ENCODE assay signal across 8 cellular contexts in the genomic region with DNA sequence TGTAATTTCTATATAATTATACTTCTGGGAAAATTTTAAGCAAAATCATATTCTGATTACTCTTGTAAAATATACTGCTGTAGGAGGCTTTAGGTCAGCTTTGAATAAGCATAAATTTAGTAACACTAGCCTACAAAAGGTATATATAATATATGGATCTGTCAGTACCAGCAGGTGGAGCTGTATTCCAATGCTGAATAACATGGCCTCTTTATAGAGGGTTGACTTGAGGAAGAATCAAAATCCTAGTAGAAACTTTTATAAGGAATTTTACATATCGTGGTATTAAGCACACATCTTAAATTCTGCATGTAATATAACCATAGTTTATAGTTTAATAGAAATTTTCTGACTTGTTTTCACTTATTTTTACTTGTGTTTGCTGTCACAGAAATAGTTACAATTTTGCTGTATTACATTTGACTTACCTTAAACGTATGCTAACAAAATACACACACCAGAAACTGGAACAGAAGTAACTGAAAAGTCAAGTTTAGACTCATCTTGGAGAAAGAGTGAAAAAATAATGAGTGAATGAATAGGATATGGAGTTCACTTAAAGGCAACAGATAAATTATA.
DNase-seq lines count a peak whose midpoint lies in the region; ATAC-seq and TF ChIP-seq lines count a peak whose summit lies in the region.

No MANE protein-coding gene starts in this region.

- ATAC-seq in activated CD4-positive, alpha-beta T cell treated with anti-CD3 and anti-CD28 coated beads for 36 hours = peak; percentile 60
- peak; percentile 53 for ATAC-seq in HG02981 (IDR thresholded peaks at IDR 0.05; ENCODE audit: unreplicated experiment)
- ATAC-seq in mucosa of descending colon = peak; percentile 68
- ATAC-seq in gastrocnemius medialis = no peak
- ATAC-seq in HG03139 (IDR thresholded peaks at IDR 0.05; ENCODE audit: unreplicated experiment) = no peak

- no peak overlapping the region for H3K4me3 ChIP-seq in cardiac fibroblast (replicated peaks in 1 of 2; ENCODE audit: low read depth in 2 of 2, low read length in 2 of 2)
- H3K4me3 ChIP-seq in mucosa of descending colon = no peak overlapping the region
- H3K4me3 ChIP-seq in gastrocnemius medialis = no peak overlapping the region

- H3K9me3 ChIP-seq in mucosa of descending colon (no peaks in the 10 kb centered on the region), gastrocnemius medialis (no peaks in the 10 kb centered on the region)

- H3K9me3 Mint-ChIP-seq in activated CD4-positive, alpha-beta T cell treated with anti-CD3 and anti-CD28 coated beads for 36 hours (ENCODE audit: low read depth) = no peaks in the 10 kb centered on the region

- H3K36me3 Mint-ChIP-seq in activated CD4-positive, alpha-beta T cell treated with anti-CD3 and anti-CD28 coated beads for 36 hours (ENCODE audit: low read depth) = no peaks in the 10 kb centered on the region

- H3K36me3 ChIP-seq in mucosa of descending colon (ENCODE audit: low read depth) (no peaks in the 10 kb centered on the region), gastrocnemius medialis (no peaks in the 10 kb centered on the region)

- TF ChIP-seq CTCF in cardiac fibroblast (IDR thresholded peaks at IDR 0.05; ENCODE audit: low read depth, low read length) (peak; percentile 61), mucosa of descending colon (IDR thresholded peaks at IDR 0.05) (no peak), gastrocnemius medialis (IDR thresholded peaks at IDR 0.05 in 4 of 5, conservative IDR thresholded peaks at IDR 0.05 in 1 of 5) (peak in 2 of 5 experiments; percentile 40 to 50)

- H3K27ac Mint-ChIP-seq in activated CD4-positive, alpha-beta T cell treated with anti-CD3 and anti-CD28 coated beads for 36 hours = no peak overlapping the region

- H3K4me1 ChIP-seq in mucosa of descending colon (ENCODE audit: low read depth) (no peaks in the 10 kb centered on the region), gastrocnemius medialis (no peaks in the 10 kb centered on the region)

- CTCF ChIA-PET in activated CD4-positive, alpha-beta T cell treated with anti-CD3 and anti-CD28 coated beads for 36 hours (lab: Charles Lee) = interaction anchor here (1.1 kb wide), 1 partner anchor 93 kb away, joined by 4 read pairs; no protein-coding TSS in a partner anchor

- H3K27ac ChIP-seq in gastrocnemius medialis = no peak overlapping the region

- no peak for TF ChIP-seq POLR2A in gastrocnemius medialis (IDR thresholded peaks at IDR 0.05)

- H3K27me3 Mint-ChIP-seq in activated CD4-positive, alpha-beta T cell treated with anti-CD3 and anti-CD28 coated beads for 36 hours = no peaks in the 10 kb centered on the region

- intact Hi-C loops in activated CD4-positive, alpha-beta T cell treated with anti-CD3 and anti-CD28 coated beads for 36 hours (cut with DNase I, micrococcal nuclease) = loop anchor here (1.0 kb wide), 1 partner anchor 399 kb away; no protein-coding TSS in a partner anchor
- intact Hi-C loops in mucosa of descending colon (cut with DNase I, micrococcal nuclease) (no loop called here), gastrocnemius medialis (cut with DNase I; ENCODE audit: low total_unique reads) (no loop called here)

- no peaks in the 10 kb centered on the region for H3K27me3 ChIP-seq in gastrocnemius medialis

- DNase-seq in activated CD4-positive, alpha-beta T cell treated with anti-CD3 and anti-CD28 coated beads for 36 hours = peak; percentile 8
- no peak for DNase-seq in activated CD4-positive, alpha-beta T cell treated with anti-CD3 and anti-CD28 coated beads, Interleukin-2, amount 50 U/mL, for 1 hour
- DNase-seq in NCI-H748 treated with DMSO at 0.1 percent for 48 hours (lab: John Stamatoyannopoulos, UW) (peak; percentile 17), cardiac fibroblast (ENCODE audit: low read depth in 2 of 2) (peak; percentile 82 to 83), mucosa of descending colon (peak in 1 of 3 donors; percentile 82), gastrocnemius medialis (no peak)

- no peak overlapping the region for H3K4me3 Mint-ChIP-seq in activated CD4-positive, alpha-beta T cell treated with anti-CD3 and anti-CD28 coated beads for 36 hours

- in situ Hi-C loops in gastrocnemius medialis (cut with MboI; ENCODE audit: low sequenced_read_pairs in 4 of 4) = loop anchor here in 2 of 4 donors (10.0 to 25.0 kb wide), 2 partner anchors 399 to 401 kb away; no protein-coding TSS in a partner anchor

- no peaks in the 10 kb centered on the region for H3K4me1 Mint-ChIP-seq in activated CD4-positive, alpha-beta T cell treated with anti-CD3 and anti-CD28 coated beads for 36 hours

- POLR2A ChIA-PET in activated CD4-positive, alpha-beta T cell treated with anti-CD3 and anti-CD28 coated beads for 36 hours (lab: Charles Lee) = no interaction called here

Comparison
In these comparisons a context has a peak if more than half of its experiments do, and no peak if none do; other contexts are left out.
1. DNase-seq: peak in activated CD4-positive, alpha-beta T cell treated with anti-CD3 and anti-CD28 coated beads for 36 hours (single experiment), NCI-H748 treated with DMSO at 0.1 percent for 48 hours (single experiment) and cardiac fibroblast (2 of 2); none in activated CD4-positive, alpha-beta T cell treated with anti-CD3 and anti-CD28 coated beads, Interleukin-2, amount 50 U/mL, for 1 hour (single experiment) and gastrocnemius medialis (0 of 2).
2. ATAC-seq: peak in activated CD4-positive, alpha-beta T cell treated with anti-CD3 and anti-CD28 coated beads for 36 hours (single experiment), HG02981 (single experiment) and mucosa of descending colon (single experiment); none in gastrocnemius medialis (0 of 2) and HG03139 (single experiment).
3. intact Hi-C loops: an anchor here in activated CD4-positive, alpha-beta T cell treated with anti-CD3 and anti-CD28 coated beads for 36 hours (1.0 kb wide); none called in mucosa of descending colon and gastrocnemius medialis.